15 cellular contexts compared by ENCODE assay signal in the genomic region with DNA sequence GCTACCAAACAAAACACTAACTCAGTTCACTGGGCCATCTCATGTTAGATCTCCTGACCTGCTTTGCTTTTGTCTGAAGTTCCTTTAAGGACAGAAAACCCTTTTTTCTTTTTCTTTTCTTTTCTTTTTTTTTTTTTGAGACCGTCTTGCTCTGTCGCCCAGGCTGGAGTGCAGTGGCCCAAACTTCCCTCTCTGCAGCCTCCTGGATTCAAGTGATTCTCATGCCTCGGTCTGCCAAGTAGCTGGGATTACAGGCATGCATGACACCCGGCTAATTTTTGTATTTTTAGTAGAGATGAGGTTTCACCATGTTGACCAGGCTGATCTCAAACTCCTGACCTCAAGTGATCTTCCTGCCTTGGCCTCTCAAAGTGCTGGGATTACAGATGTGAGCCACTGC. TPM values are rescaled to one million over a fixed set of nuclear protein-coding genes. Genes with fewer than 3 reads are reported as not detected.
"Had no signal": no experiment of that assay in that cellular context is flagged by ENCODE, and none has a peak within 500 bp of the region (broad histone marks: within the 10 kb centered on the region; RNA-seq: fewer than 3 reads in every experiment).

No MANE protein-coding gene starts in this region.

RNA-seq across cellular contexts. Expression of a gene that starts 28.7 kb away (rescaled TPM):
- total RNA-seq: activated CD4-positive, alpha-beta memory T cell treated with anti-CD3 and anti-CD28 coated beads, Interleukin-2, amount 10 ng/mL, durations not matched to agents 7 days and 5 days; activated CD4-positive, alpha-beta T cell treated with anti-CD3 and anti-CD28 coated beads for 36 hours; activated CD4-positive, alpha-beta T cell treated with anti-CD3 and anti-CD28 coated beads, Interleukin-2, amount 10 ng/mL, durations not matched to agents 7 days and 5 days; activated CD8-positive, alpha-beta memory T cell treated with anti-CD3 and anti-CD28 coated beads, Interleukin-2, amount 10 ng/mL, durations not matched to agents 7 days and 5 days; activated CD8-positive, alpha-beta T cell treated with anti-CD3 and anti-CD28 coated beads, Interleukin-2, amount 10 ng/mL, durations not matched to agents 7 days and 5 days; activated naive CD8-positive, alpha-beta T cell treated with anti-CD3 and anti-CD28 coated beads, Interleukin-2, amount 10 ng/mL, durations not matched to agents 7 days and 5 days; activated T-helper 2 cell treated with anti-CD3 and anti-CD28 coated beads, Interferon-gamma antibody, Interleukin-2, Interleukin-4, amounts not matched to agents 10 μg/mL and 5 μg/mL and 100 μg/mL, durations not matched to agents 14 hours and 24 hours and 36 hours; ascending aorta; bronchial epithelial cell; cardiac muscle cell; T-cell; T-helper 1 cell treated with Interleukin-12 subunit alpha and Interleukin-12 subunit beta and Interleukin-4 antibody, amounts not matched to agents 30 ng/mL and 1 ng/mL, for 36 hours; T-helper 17 cell; T-helper 2 cell treated with Interferon-gamma antibody and Interleukin-4, amounts not matched to agents 100 ng/mL and 5 ng/mL, for 36 hours; WTC11 had no signal
- polyA plus RNA-seq: cardiac muscle cell had no signal

RNA-seq across cellular contexts. Expression of a gene that starts 30.3 kb away (rescaled TPM):
- total RNA-seq: activated CD4-positive, alpha-beta memory T cell treated with anti-CD3 and anti-CD28 coated beads, Interleukin-2, amount 10 ng/mL, durations not matched to agents 7 days and 5 days; activated CD4-positive, alpha-beta T cell treated with anti-CD3 and anti-CD28 coated beads, Interleukin-2, amount 10 ng/mL, durations not matched to agents 7 days and 5 days; activated CD8-positive, alpha-beta memory T cell treated with anti-CD3 and anti-CD28 coated beads, Interleukin-2, amount 10 ng/mL, durations not matched to agents 7 days and 5 days; activated CD8-positive, alpha-beta T cell treated with anti-CD3 and anti-CD28 coated beads, Interleukin-2, amount 10 ng/mL, durations not matched to agents 7 days and 5 days; activated naive CD8-positive, alpha-beta T cell treated with anti-CD3 and anti-CD28 coated beads, Interleukin-2, amount 10 ng/mL, durations not matched to agents 7 days and 5 days; ascending aorta; bronchial epithelial cell; T-helper 1 cell treated with Interleukin-12 subunit alpha and Interleukin-12 subunit beta and Interleukin-4 antibody, amounts not matched to agents 30 ng/mL and 1 ng/mL, for 36 hours; T-helper 17 cell; T-helper 2 cell treated with Interferon-gamma antibody and Interleukin-4, amounts not matched to agents 100 ng/mL and 5 ng/mL, for 36 hours had no signal

RNA-seq across cellular contexts. Expression of a gene that starts 56.6 kb away (rescaled TPM):
- total RNA-seq: activated CD4-positive, alpha-beta memory T cell treated with anti-CD3 and anti-CD28 coated beads, Interleukin-2, amount 10 ng/mL, durations not matched to agents 7 days and 5 days; activated CD4-positive, alpha-beta T cell treated with anti-CD3 and anti-CD28 coated beads for 36 hours; activated CD4-positive, alpha-beta T cell treated with anti-CD3 and anti-CD28 coated beads, Interleukin-2, amount 10 ng/mL, durations not matched to agents 7 days and 5 days; activated CD8-positive, alpha-beta memory T cell treated with anti-CD3 and anti-CD28 coated beads, Interleukin-2, amount 10 ng/mL, durations not matched to agents 7 days and 5 days; activated CD8-positive, alpha-beta T cell treated with anti-CD3 and anti-CD28 coated beads, Interleukin-2, amount 10 ng/mL, durations not matched to agents 7 days and 5 days; activated naive CD8-positive, alpha-beta T cell treated with anti-CD3 and anti-CD28 coated beads, Interleukin-2, amount 10 ng/mL, durations not matched to agents 7 days and 5 days; activated T-helper 2 cell treated with anti-CD3 and anti-CD28 coated beads, Interferon-gamma antibody, Interleukin-2, Interleukin-4, amounts not matched to agents 10 μg/mL and 5 μg/mL and 100 μg/mL, durations not matched to agents 14 hours and 24 hours and 36 hours; ascending aorta; cardiac muscle cell; T-helper 1 cell treated with Interleukin-12 subunit alpha and Interleukin-12 subunit beta and Interleukin-4 antibody, amounts not matched to agents 30 ng/mL and 1 ng/mL, for 36 hours; T-helper 17 cell; T-helper 2 cell treated with Interferon-gamma antibody and Interleukin-4, amounts not matched to agents 100 ng/mL and 5 ng/mL, for 36 hours; WTC11 had no signal
